1 cellular context compared by ENCODE assay signal in the genomic region with DNA sequence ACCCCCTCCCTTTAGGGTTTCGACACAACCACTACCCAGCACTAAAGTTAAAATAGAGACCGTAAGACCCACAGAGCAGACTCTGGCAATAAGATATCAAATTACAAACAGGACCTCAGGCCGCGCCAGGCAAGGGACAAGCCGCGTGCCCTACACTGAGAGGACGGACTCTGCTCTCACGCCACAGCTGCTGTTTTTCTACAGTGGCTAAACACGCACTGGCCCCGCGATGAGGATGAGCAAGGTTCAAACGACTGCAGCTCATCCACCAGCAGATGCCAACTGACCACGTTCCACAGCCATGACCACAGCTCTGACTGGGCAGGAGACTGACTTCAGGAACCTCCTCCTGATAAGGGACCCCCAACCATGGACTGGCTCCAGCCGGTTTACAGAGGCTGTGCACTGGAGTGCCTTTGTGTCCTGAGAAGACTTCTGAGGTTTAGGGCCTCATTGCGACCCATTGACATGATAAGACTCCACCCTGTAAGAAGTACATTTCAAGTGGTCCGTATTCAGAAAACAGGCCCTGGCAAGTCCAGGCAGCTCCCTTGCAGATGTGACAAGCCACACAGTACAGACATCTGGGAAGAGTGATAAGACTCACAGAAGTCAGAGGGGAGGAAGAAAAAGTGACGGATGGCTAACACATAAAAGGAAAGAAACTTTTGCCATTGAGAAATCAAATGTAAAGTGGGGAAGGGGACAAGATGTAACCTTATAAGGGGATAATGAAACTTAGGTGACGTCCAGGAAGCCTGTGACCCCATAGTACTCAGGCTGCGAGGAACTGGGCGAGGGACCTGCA.
TF ChIP-seq lines count a peak whose summit lies in the region.

No MANE protein-coding gene starts in this region.

TF ChIP-seq in HepG2, 621 proteins besides CTCF, POLR2A, EP300 and RAD21 (continued from another document and continues in another):
- TF ChIP-seq CCDC6 (CRISPR knock-in tag; IDR thresholded peaks at IDR 0.05) (peak; percentile 84; the same call in 1 of the 2 replicates), HINFP (CRISPR knock-in tag; IDR thresholded peaks at IDR 0.05; ENCODE audit: low read depth) (peak; percentile 58; the same call in 1 of the 2 replicates), ONECUT2 (CRISPR knock-in tag; IDR thresholded peaks at IDR 0.05) (no peak), ZBTB44 (CRISPR knock-in tag; IDR thresholded peaks at IDR 0.05) (no peak), KLF13 (CRISPR knock-in tag; IDR thresholded peaks at IDR 0.05) (no peak), KLF9 (CRISPR knock-in tag; IDR thresholded peaks at IDR 0.05; ENCODE audit: low read depth) (no peak), BRCA1 (CRISPR knock-in tag; IDR thresholded peaks at IDR 0.05) (peak; percentile 72; the same call in 1 of the 2 replicates), ZNF121 (CRISPR knock-in tag; IDR thresholded peaks at IDR 0.05) (no peak), YEATS2 (CRISPR knock-in tag; IDR thresholded peaks at IDR 0.05; ENCODE audit: borderline replicate concordance) (no peak), ZC3H13 (CRISPR knock-in tag; IDR thresholded peaks at IDR 0.05) (0 out of 2 replicates have a peak, but pooled peaks have one; percentile 66), ZGPAT (CRISPR knock-in tag; IDR thresholded peaks at IDR 0.05) (peak; percentile 84), HES4 (CRISPR knock-in tag; IDR thresholded peaks at IDR 0.05; ENCODE audit: borderline replicate concordance) (peak; percentile 66), BRF2 (CRISPR knock-in tag; IDR thresholded peaks at IDR 0.05) (peak; percentile 24; the same call in 1 of the 2 replicates), SAFB2 (CRISPR knock-in tag; IDR thresholded peaks at IDR 0.05; ENCODE audit: borderline replicate concordance, low read depth) (no peak), ZHX1 (CRISPR knock-in tag; IDR thresholded peaks at IDR 0.05; ENCODE audit: low read depth) (0 out of 2 replicates have a peak, but pooled peaks have one; percentile 68), ZNF264 (CRISPR knock-in tag; IDR thresholded peaks at IDR 0.05) (peak; percentile 83), ZFP82 (CRISPR knock-in tag; IDR thresholded peaks at IDR 0.05; ENCODE audit: borderline replicate concordance) (no peak), NFRKB (IDR thresholded peaks at IDR 0.05) (no peak), BCL6 (CRISPR knock-in tag; IDR thresholded peaks at IDR 0.05) (peak; percentile 51), ZFYVE20 (CRISPR knock-in tag; IDR thresholded peaks at IDR 0.05; ENCODE audit: borderline replicate concordance, low read depth) (no peak), PHF5A (CRISPR knock-in tag; IDR thresholded peaks at IDR 0.05; ENCODE audit: low read depth, unreplicated experiment) (no peak), POLR2AphosphoS2 (IDR thresholded peaks at IDR 0.05; ENCODE audit: low read depth, low read length) (no peak), ZNF274 (CRISPR knock-in tag; IDR thresholded peaks at IDR 0.05) (no peak; the same call in 1 of the 2 replicates), CERS6 (CRISPR knock-in tag; IDR thresholded peaks at IDR 0.05) (no peak), ZNF101 (CRISPR knock-in tag; IDR thresholded peaks at IDR 0.05; ENCODE audit: borderline replicate concordance, low read depth) (no peak), HOXA3 (CRISPR knock-in tag; IDR thresholded peaks at IDR 0.05) (peak; percentile 95), HHEX (CRISPR knock-in tag; IDR thresholded peaks at IDR 0.05) (no peak), JARID2 (CRISPR knock-in tag; IDR thresholded peaks at IDR 0.05; ENCODE audit: insufficient replicate concordance) (peak; percentile 47), RAD51 (IDR thresholded peaks at IDR 0.05; ENCODE audit: borderline replicate concordance) (no peak), ZNF503 (CRISPR knock-in tag; IDR thresholded peaks at IDR 0.05) (peak; percentile 68), USF2 (IDR thresholded peaks at IDR 0.05; ENCODE audit: low read depth, low read length) (no peak), USF2 (CRISPR knock-in tag; IDR thresholded peaks at IDR 0.05; ENCODE audit: borderline replicate concordance) (peak; percentile 54; the same call in 1 of the 2 replicates), HNRNPLL (IDR thresholded peaks at IDR 0.05; ENCODE audit: low read depth, low read length, poor library complexity, severe bottlenecking) (no peak)
- TF ChIP-seq, protein P1, sequence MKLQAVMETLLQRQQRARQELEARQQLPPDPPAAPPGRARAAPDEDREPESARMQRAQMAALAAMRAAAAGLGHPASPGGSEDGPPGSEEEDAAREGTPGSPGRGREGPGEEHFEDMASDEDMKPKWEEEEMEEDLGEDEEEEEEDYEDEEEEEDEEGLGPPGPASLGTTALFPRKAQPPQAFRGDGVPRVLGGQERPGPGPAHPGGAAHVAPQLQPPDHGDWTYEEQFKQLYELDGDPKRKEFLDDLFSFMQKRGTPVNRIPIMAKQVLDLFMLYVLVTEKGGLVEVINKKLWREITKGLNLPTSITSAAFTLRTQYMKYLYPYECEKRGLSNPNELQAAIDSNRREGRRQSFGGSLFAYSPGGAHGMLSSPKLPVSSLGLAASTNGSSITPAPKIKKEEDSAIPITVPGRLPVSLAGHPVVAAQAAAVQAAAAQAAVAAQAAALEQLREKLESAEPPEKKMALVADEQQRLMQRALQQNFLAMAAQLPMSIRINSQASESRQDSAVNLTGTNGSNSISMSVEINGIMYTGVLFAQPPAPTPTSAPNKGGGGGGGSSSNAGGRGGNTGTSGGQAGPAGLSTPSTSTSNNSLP (IDR thresholded peaks at IDR 0.05; ENCODE audit: low read depth, low read length), result no peak
- TF ChIP-seq, protein P2, sequence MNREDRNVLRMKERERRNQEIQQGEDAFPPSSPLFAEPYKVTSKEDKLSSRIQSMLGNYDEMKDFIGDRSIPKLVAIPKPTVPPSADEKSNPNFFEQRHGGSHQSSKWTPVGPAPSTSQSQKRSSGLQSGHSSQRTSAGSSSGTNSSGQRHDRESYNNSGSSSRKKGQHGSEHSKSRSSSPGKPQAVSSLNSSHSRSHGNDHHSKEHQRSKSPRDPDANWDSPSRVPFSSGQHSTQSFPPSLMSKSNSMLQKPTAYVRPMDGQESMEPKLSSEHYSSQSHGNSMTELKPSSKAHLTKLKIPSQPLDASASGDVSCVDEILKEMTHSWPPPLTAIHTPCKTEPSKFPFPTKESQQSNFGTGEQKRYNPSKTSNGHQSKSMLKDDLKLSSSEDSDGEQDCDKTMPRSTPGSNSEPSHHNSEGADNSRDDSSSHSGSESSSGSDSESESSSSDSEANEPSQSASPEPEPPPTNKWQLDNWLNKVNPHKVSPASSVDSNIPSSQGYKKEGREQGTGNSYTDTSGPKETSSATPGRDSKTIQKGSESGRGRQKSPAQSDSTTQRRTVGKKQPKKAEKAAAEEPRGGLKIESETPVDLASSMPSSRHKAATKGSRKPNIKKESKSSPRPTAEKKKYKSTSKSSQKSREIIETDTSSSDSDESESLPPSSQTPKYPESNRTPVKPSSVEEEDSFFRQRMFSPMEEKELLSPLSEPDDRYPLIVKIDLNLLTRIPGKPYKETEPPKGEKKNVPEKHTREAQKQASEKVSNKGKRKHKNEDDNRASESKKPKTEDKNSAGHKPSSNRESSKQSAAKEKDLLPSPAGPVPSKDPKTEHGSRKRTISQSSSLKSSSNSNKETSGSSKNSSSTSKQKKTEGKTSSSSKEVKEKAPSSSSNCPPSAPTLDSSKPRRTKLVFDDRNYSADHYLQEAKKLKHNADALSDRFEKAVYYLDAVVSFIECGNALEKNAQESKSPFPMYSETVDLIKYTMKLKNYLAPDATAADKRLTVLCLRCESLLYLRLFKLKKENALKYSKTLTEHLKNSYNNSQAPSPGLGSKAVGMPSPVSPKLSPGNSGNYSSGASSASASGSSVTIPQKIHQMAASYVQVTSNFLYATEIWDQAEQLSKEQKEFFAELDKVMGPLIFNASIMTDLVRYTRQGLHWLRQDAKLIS (CRISPR knock-in tag; IDR thresholded peaks at IDR 0.05), result no peak
